ENCODE assay signal across 1 cellular context in the genomic region with DNA sequence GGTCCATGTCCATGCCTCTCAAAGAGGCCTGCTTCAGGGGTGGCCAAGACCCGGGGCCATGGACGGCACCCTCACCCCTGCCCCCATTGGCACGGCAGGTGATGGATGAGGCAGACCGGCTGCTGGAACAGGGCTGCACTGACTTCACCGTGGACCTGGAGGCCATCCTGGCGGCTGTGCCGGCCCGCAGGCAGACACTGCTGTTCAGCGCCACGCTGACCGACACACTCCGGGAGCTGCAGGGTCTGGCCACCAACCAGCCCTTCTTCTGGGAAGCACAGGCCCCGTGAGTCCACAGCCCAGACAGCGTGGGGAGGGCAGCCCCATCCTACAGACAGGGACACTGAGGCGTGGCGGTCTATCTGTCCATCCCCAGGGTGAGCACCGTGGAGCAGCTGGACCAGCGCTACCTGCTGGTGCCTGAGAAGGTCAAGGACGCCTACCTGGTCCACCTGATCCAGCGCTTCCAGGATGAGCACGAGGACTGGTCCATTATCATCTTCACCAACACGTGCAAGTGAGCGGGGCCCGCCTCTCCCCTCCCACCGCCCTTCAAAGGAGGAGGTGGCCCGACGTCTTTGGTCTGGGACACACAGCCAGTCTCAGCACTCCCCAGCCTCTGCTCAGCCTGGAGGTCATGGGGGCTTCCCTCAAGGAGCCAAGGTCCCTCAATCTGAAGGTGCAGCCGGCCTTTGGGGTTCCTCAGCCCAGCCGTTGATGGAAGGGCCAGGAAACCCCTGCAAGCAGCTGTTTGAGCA.
TF ChIP-seq lines count a peak whose summit lies in the region.

No MANE protein-coding gene starts in this region.

TF ChIP-seq in GM12878, 131 proteins besides CTCF, POLR2A, EP300 and RAD21:
- no peak for TF ChIP-seq JUND (IDR thresholded peaks at IDR 0.05; ENCODE audit: low read depth, low read length)
- no peak for TF ChIP-seq POLR2AphosphoS2 (IDR thresholded peaks at IDR 0.05; ENCODE audit: low read depth, low read length)
- TF ChIP-seq HCFC1 (IDR thresholded peaks at IDR 0.05; ENCODE audit: low read length) = no peak
- TF ChIP-seq BHLHE40 (IDR thresholded peaks at IDR 0.05; ENCODE audit: borderline replicate concordance in 1 of 2, low read depth in 2 of 2, low read length in 1 of 2) = no peak
- TF ChIP-seq ZNF217 (IDR thresholded peaks at IDR 0.05) = no peak
- no peak for TF ChIP-seq SIX5 (IDR thresholded peaks at IDR 0.05; ENCODE audit: low read depth, low read length, severe bottlenecking)
- TF ChIP-seq BRCA1 (IDR thresholded peaks at IDR 0.05; ENCODE audit: low read depth, low read length) = no peak
- no peak for TF ChIP-seq ATF7 (IDR thresholded peaks at IDR 0.05; ENCODE audit: low read depth)
- TF ChIP-seq RFX5 (IDR thresholded peaks at IDR 0.05; ENCODE audit: low read depth, low read length) = no peak
- TF ChIP-seq RELA (IDR thresholded peaks at IDR 0.05; ENCODE audit: borderline replicate concordance, partially characterized antibody) = no peak
- TF ChIP-seq EZH2 (IDR thresholded peaks at IDR 0.05; ENCODE audit: borderline replicate concordance, control insufficient read depth, low read depth, low read length) = no peak
